Comparison of ENCODE assay signal across 8 cellular contexts in genomic region chr12:81450920-81451739, GRCh38.
DNase-seq lines count a peak whose midpoint lies in the region; ATAC-seq and TF ChIP-seq lines count a peak whose summit lies in the region.

No MANE protein-coding gene starts in this region.

- ATAC-seq in GM18867 (IDR thresholded peaks at IDR 0.05; ENCODE audit: unreplicated experiment) (peak; percentile 68), HG03520 (IDR thresholded peaks at IDR 0.05; ENCODE audit: unreplicated experiment) (no peak)

- H3K4me2 ChIP-seq in fibroblast of lung (ENCODE audit: extremely low read depth, insufficient read depth, low read length): no peak overlapping the region

- H2AFZ ChIP-seq in fibroblast of lung (ENCODE audit: low read length): no peak overlapping the region

- H3K27ac ChIP-seq in fibroblast of lung (ENCODE audit: insufficient read depth, low read length): no peak overlapping the region

- no peaks in the 10 kb centered on the region for H3K9me3 ChIP-seq in fibroblast of lung (ENCODE audit: control insufficient read depth, insufficient read depth, low read depth, low read length)

- DNase-seq in AG10803 (ENCODE audit: low read depth) (peak; percentile 72), RKO (ENCODE audit: low spot score) (peak; percentile 79), fibroblast of lung (ENCODE audit: low read depth in 2 of 2) (peak; percentile 76), non-pigmented ciliary epithelial cell (ENCODE audit: low read depth) (peak; percentile 54)
- DNase-seq in Jurkat, Clone E6-1 (ENCODE audit: low read depth, low spot score): peak; percentile 18
- no peak for DNase-seq in activated CD4-positive, alpha-beta T cell treated with anti-CD3 and anti-CD28 coated beads, Interleukin-2, amount 50 U/mL, for 4 hours

- TF ChIP-seq CTCF in AG10803 (conservative IDR thresholded peaks at IDR 0.05; ENCODE audit: low read length) (peak; percentile 72), fibroblast of lung (conservative IDR thresholded peaks at IDR 0.05 in 1 of 2, IDR thresholded peaks at IDR 0.05 in 1 of 2; ENCODE audit: low read depth in 1 of 2, low read length in 2 of 2) (peak; percentile 67 to 75)

- no peaks in the 10 kb centered on the region for H3K36me3 ChIP-seq in fibroblast of lung (ENCODE audit: control insufficient read depth, insufficient read depth, low read length)

- no peaks in the 10 kb centered on the region for H4K20me1 ChIP-seq in fibroblast of lung (ENCODE audit: control insufficient read depth, extremely low read depth, insufficient read depth, low read length)

- H3K4me3 ChIP-seq in AG10803 (ENCODE audit: low read length) (no peak overlapping the region), fibroblast of lung (replicated peaks in 1 of 4; ENCODE audit: control extremely low read depth in 1 of 4, insufficient read depth in 1 of 4, low read depth in 3 of 4, low read length in 4 of 4) (no peak overlapping the region)
- no peak overlapping the region for H3K4me3 ChIP-seq in Jurkat, Clone E6-1 (ENCODE audit: low read length)

- no peaks in the 10 kb centered on the region for H3K4me1 ChIP-seq in fibroblast of lung (ENCODE audit: control insufficient read depth, extremely low read depth, insufficient read depth, low read length)

- H3K9ac ChIP-seq in fibroblast of lung (ENCODE audit: insufficient read depth, low read length): no peak overlapping the region

- no peaks in the 10 kb centered on the region for H3K27me3 ChIP-seq in fibroblast of lung (ENCODE audit: control insufficient read depth, insufficient read depth, low read length)

- H3K79me2 ChIP-seq in fibroblast of lung (ENCODE audit: control insufficient read depth, insufficient read depth, low read length): no peaks in the 10 kb centered on the region

Comparison
In these comparisons a context has a peak if more than half of its experiments do, and no peak if none do; other contexts are left out.
1. DNase-seq: peak in AG10803 (single experiment), Jurkat, Clone E6-1 (single experiment), RKO (single experiment), fibroblast of lung (2 of 2) and non-pigmented ciliary epithelial cell (single experiment); none in activated CD4-positive, alpha-beta T cell treated with anti-CD3 and anti-CD28 coated beads, Interleukin-2, amount 50 U/mL, for 4 hours (0 of 2).